Comparison of ENCODE assay signal across 21 cellular contexts in the genomic region with DNA sequence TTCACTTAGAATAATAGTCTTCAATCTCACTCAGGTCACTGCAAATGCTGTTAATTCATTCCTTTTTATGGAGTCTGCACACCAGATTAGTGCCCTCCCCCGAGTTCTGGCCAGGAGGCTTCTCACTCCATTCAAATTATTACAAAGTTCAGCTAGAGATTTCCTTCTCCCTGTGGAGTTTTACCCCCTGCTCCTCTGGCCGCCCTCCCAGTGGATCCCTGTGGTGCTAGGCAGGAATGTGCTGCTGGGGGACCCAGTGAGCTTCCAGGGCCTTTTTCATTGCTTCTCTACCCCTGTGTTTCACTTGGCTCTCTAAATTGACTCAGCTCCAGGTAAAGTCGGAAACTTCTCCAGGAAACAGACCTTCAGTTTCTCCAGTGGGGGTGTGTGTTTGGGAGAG. TPM values are rescaled to one million over a fixed set of nuclear protein-coding genes. Genes with fewer than 3 reads are reported as not detected.
"Had no signal": no experiment of that assay in that cellular context is flagged by ENCODE, and none has a peak within 500 bp of the region (broad histone marks: within the 10 kb centered on the region; RNA-seq: fewer than 3 reads in every experiment).

No MANE protein-coding gene starts in this region.

- DNase-seq: activated CD4-positive, alpha-beta T cell treated with anti-CD3 and anti-CD28 coated beads, Interleukin-2, amount 50 U/mL, for 1 hour; activated CD4-positive, CD25-positive, alpha-beta regulatory T cell; activated naive CD4-positive, alpha-beta T cell treated with anti-CD3 and anti-CD28 coated beads, Interleukin-2, amount 50 U/mL, for 16 hours; activated T-cell treated with anti-CD3 and anti-CD28 coated beads for 4 hours; adrenal gland; effector memory CD4-positive, alpha-beta T cell; hippocampal formation; lower lobe of right lung; naive thymus-derived CD4-positive, alpha-beta T cell; posterior cingulate gyrus; tibial artery had no signal

- H3K27me3 ChIP-seq: adrenal gland, neutrophil, tibial artery, vagina had no signal

- H3K4me1 Mint-ChIP-seq: brain; central memory CD8-positive, alpha-beta T cell; naive thymus-derived CD4-positive, alpha-beta T cell had no signal

- H3K27me3 Mint-ChIP-seq: brain had no signal

- ATAC-seq: lower lobe of right lung; naive thymus-derived CD4-positive, alpha-beta T cell had no signal

- H3K4me3 Mint-ChIP-seq: brain; central memory CD8-positive, alpha-beta T cell; naive thymus-derived CD4-positive, alpha-beta T cell had no signal

- H3K36me3 Mint-ChIP-seq: brain had no signal

- FAIRE-seq: TTC549 had no signal

- H3K36me3 ChIP-seq: adrenal gland, lower lobe of right lung, neutrophil, tibial artery, vagina had no signal

- H3K9me3 ChIP-seq: adrenal gland, lower lobe of right lung, neutrophil, tibial artery, vagina had no signal

- H3K4me1 ChIP-seq: adrenal gland, lower lobe of right lung, tibial artery, vagina had no signal

- H3K27ac ChIP-seq: adrenal gland, lower lobe of right lung, neutrophil, skin epidermis, tibial artery, vagina had no signal

- H3K27ac Mint-ChIP-seq: activated T-helper 2 cell treated with anti-CD3 and anti-CD28 coated beads, Interferon-gamma antibody, Interleukin-2, Interleukin-4, amounts not matched to agents 10 μg/mL and 5 μg/mL and 100 μg/mL, durations not matched to agents 14 hours and 24 hours and 36 hours; brain; naive thymus-derived CD4-positive, alpha-beta T cell had no signal

- H3K9me3 Mint-ChIP-seq: activated T-helper 2 cell treated with anti-CD3 and anti-CD28 coated beads, Interferon-gamma antibody, Interleukin-2, Interleukin-4, amounts not matched to agents 10 μg/mL and 5 μg/mL and 100 μg/mL, durations not matched to agents 14 hours and 24 hours and 36 hours; central memory CD8-positive, alpha-beta T cell had no signal

- H3K4me3 ChIP-seq: adrenal gland, lower lobe of right lung, skin epidermis, tibial artery, vagina had no signal

RNA-seq across cellular contexts. Expression of gene CD200R1L, which starts 42.7 kb away (rescaled TPM):
- total RNA-seq: activated CD8-positive, alpha-beta memory T cell treated with anti-CD3 and anti-CD28 coated beads for 36 hours; activated T-helper 2 cell treated with anti-CD3 and anti-CD28 coated beads, Interferon-gamma antibody, Interleukin-2, Interleukin-4, amounts not matched to agents 10 μg/mL and 5 μg/mL and 100 μg/mL, durations not matched to agents 14 hours and 24 hours and 36 hours; adrenal gland; epithelial cell of proximal tubule; lower lobe of right lung; mononuclear cell; naive thymus-derived CD4-positive, alpha-beta T cell; vagina had no signal
- polyA plus RNA-seq: adrenal gland; naive thymus-derived CD4-positive, alpha-beta T cell had no signal
